1 cellular context compared by ENCODE assay signal in the genomic region with DNA sequence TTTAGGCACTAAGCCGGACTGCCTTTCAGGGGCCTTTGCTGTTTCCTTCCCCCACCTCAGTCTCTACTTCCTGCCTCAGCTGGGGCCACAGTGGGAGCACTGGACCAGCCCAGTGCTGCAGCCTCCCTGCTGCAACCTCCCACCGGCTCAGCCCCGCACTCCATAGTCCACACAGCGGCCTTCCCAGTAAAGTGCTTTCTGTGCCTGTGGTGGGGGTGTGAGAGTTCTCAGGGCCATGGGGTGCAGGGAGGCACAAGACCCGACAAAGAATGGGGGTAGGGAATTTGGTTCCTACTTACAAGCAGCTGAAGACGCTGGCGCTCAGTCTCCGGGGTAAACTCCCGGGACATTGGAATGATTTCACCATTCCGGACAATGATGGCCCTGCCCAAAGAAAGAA.
TF ChIP-seq lines count a peak whose summit lies in the region.

No MANE protein-coding gene starts in this region.

TF ChIP-seq in GM23338, 12 proteins besides CTCF, POLR2A, EP300 and RAD21 (continued from another document):
- TF ChIP-seq, protein P1, sequence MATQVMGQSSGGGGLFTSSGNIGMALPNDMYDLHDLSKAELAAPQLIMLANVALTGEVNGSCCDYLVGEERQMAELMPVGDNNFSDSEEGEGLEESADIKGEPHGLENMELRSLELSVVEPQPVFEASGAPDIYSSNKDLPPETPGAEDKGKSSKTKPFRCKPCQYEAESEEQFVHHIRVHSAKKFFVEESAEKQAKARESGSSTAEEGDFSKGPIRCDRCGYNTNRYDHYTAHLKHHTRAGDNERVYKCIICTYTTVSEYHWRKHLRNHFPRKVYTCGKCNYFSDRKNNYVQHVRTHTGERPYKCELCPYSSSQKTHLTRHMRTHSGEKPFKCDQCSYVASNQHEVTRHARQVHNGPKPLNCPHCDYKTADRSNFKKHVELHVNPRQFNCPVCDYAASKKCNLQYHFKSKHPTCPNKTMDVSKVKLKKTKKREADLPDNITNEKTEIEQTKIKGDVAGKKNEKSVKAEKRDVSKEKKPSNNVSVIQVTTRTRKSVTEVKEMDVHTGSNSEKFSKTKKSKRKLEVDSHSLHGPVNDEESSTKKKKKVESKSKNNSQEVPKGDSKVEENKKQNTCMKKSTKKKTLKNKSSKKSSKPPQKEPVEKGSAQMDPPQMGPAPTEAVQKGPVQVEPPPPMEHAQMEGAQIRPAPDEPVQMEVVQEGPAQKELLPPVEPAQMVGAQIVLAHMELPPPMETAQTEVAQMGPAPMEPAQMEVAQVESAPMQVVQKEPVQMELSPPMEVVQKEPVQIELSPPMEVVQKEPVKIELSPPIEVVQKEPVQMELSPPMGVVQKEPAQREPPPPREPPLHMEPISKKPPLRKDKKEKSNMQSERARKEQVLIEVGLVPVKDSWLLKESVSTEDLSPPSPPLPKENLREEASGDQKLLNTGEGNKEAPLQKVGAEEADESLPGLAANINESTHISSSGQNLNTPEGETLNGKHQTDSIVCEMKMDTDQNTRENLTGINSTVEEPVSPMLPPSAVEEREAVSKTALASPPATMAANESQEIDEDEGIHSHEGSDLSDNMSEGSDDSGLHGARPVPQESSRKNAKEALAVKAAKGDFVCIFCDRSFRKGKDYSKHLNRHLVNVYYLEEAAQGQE (IDR thresholded peaks at IDR 0.05; ENCODE audit: unreplicated experiment): no peak
